ENCODE assay signal across 17 cellular contexts in genomic region chr12:90399317-90399716, GRCh38.
"Had no signal": no experiment of that assay in that cellular context is flagged by ENCODE, and none has a peak within 500 bp of the region (broad histone marks: within the 10 kb centered on the region; RNA-seq: fewer than 3 reads in every experiment).

No MANE protein-coding gene starts in this region.

- H3K27ac ChIP-seq: gastroesophageal sphincter, neutrophil, thyroid gland, uterus had no signal

- H3K4me3 ChIP-seq: gastroesophageal sphincter, thyroid gland, uterus had no signal

- ATAC-seq: activated T-helper 17 cell treated with anti-CD3 and anti-CD28 coated beads, Interleukin-2, amount 50 U/mL, for 72 hours; esophagus mucosa; gastroesophageal sphincter; left ventricle myocardium superior had no signal

- H3K9me3 Mint-ChIP-seq: activated naive CD4-positive, alpha-beta T cell treated with anti-CD3 and anti-CD28 coated beads, Interleukin-2, amount 50 U/mL, for 24 hours had no signal

- DNase-seq: activated B cell treated with CpG ODN at 0.5 μM for 24 hours; activated CD4-positive, alpha-beta T cell treated with anti-CD3 and anti-CD28 coated beads, Interleukin-2, amount 50 U/mL, for 1 hour; activated T-cell treated with anti-CD3 and anti-CD28 coated beads for 4 hours; amygdala; cerebellar nuclear complex; islet precursor cell; left ventricle myocardium superior; mesendoderm; small intestine; thyroid gland; uterus had no signal

- H3K36me3 ChIP-seq: gastroesophageal sphincter, neutrophil, thyroid gland, uterus had no signal

- H3K27me3 Mint-ChIP-seq: activated B cell treated with CpG ODN at 0.5 μM for 24 hours; activated naive CD4-positive, alpha-beta T cell treated with anti-CD3 and anti-CD28 coated beads, Interleukin-2, amount 50 U/mL, for 24 hours; activated T-helper 17 cell treated with anti-CD3 and anti-CD28 coated beads, Interleukin-2, amount 50 U/mL, for 72 hours had no signal

- H3K4me1 Mint-ChIP-seq: activated B cell treated with CpG ODN at 0.5 μM for 24 hours; activated naive CD4-positive, alpha-beta T cell treated with anti-CD3 and anti-CD28 coated beads, Interleukin-2, amount 50 U/mL, for 24 hours; activated T-helper 17 cell treated with anti-CD3 and anti-CD28 coated beads, Interleukin-2, amount 50 U/mL, for 72 hours had no signal

- H3K9me3 ChIP-seq: thyroid gland had no signal

- H3K36me3 Mint-ChIP-seq: activated naive CD4-positive, alpha-beta T cell treated with anti-CD3 and anti-CD28 coated beads, Interleukin-2, amount 50 U/mL, for 24 hours had no signal

- H3K4me3 Mint-ChIP-seq: activated B cell treated with CpG ODN at 0.5 μM for 24 hours; activated naive CD4-positive, alpha-beta T cell treated with anti-CD3 and anti-CD28 coated beads, Interleukin-2, amount 50 U/mL, for 24 hours; activated T-helper 17 cell treated with anti-CD3 and anti-CD28 coated beads, Interleukin-2, amount 50 U/mL, for 72 hours; T-helper 1 cell treated with Interleukin-12 subunit alpha and Interleukin-12 subunit beta and Interleukin-4 antibody, amounts not matched to agents 30 μg/mL and 1 μg/mL, for 36 hours had no signal

- H3K4me1 ChIP-seq: gastroesophageal sphincter, thyroid gland, uterus had no signal

- H3K27me3 ChIP-seq: gastroesophageal sphincter, neutrophil, thyroid gland, uterus had no signal

- H3K27ac Mint-ChIP-seq: activated B cell treated with CpG ODN at 0.5 μM for 24 hours; activated naive CD4-positive, alpha-beta T cell treated with anti-CD3 and anti-CD28 coated beads, Interleukin-2, amount 50 U/mL, for 24 hours; activated T-helper 17 cell treated with anti-CD3 and anti-CD28 coated beads, Interleukin-2, amount 50 U/mL, for 72 hours; T-helper 1 cell treated with Interleukin-12 subunit alpha and Interleukin-12 subunit beta and Interleukin-4 antibody, amounts not matched to agents 30 μg/mL and 1 μg/mL, for 36 hours had no signal
